In genomic region chr7:122605929-122606328, GRCh38 we compare ENCODE assay signal across 33 cellular contexts.
DNase-seq lines count a peak whose midpoint lies in the region; ATAC-seq, FAIRE-seq and TF ChIP-seq lines count a peak whose summit lies in the region.
"Had no signal": no experiment of that assay in that cellular context is flagged by ENCODE, and none has a peak within 500 bp of the region (broad histone marks: within the 10 kb centered on the region; RNA-seq: fewer than 3 reads in every experiment).

No MANE protein-coding gene starts in this region.

- DNase-seq in HepG2 (ENCODE audit: low spot score) (no peak), right lobe of liver (no peak), GM12878 (ENCODE audit: low read depth, low spot score) (no peak), K562 (ENCODE audit: extremely low read depth in 1 of 4, low spot score in 3 of 4) (no peak), NCI-H146 treated with DMSO at 0.1 percent for 48 hours (lab: John Stamatoyannopoulos, UW; ENCODE audit: unreplicated experiment) (no peak)
- DNase-seq: 8988T; ACHN; AML-193; BE2C; C1 segment of cervical spinal cord; Caco-2; Calu3; CD4-positive, alpha-beta memory T cell; CD4-positive, alpha-beta T cell; CD4-positive, CD25-positive, alpha-beta regulatory T cell; CD8-positive, alpha-beta memory T cell; CD8-positive, alpha-beta T cell; COR-L47; DMS 273 treated with DMSO at 0.1 percent for 48 hours; DMS153; DMS53; DMS79; DMS79 treated with DMSO at 0.1 percent for 48 hours; DND-41; EL had no signal

- H3K9me3 ChIP-seq in HepG2 (ENCODE audit: low read length) (no peaks in the 10 kb centered on the region), right lobe of liver (no peaks in the 10 kb centered on the region), GM12878 (replicated peaks; ENCODE audit: control insufficient read depth, insufficient read depth, low read length) (no peaks in the 10 kb centered on the region), K562 (replicated peaks; ENCODE audit: control insufficient read depth, insufficient read depth, low read depth, low read length) (no peaks in the 10 kb centered on the region)
- H3K9me3 ChIP-seq: A549; BE2C; BLaER1; BLaER1 treated with 17β-estradiol and CSF1 and Interleukin-3, amounts not matched to agents 10 nM and 100 nM; Caco-2 had no signal

- WGBS in HepG2 (ENCODE audit: low lambda C conversion rate), result 96% methylated on average over 2 of the region's 2 CpGs
- 92% methylated on average over 2 of the region's 2 CpGs for WGBS in right lobe of liver (ENCODE audit: insufficient coverage, low coverage, low lambda C conversion rate, missing lambda C conversion rate)
- WGBS in GM12878 (ENCODE audit: insufficient coverage, insufficient replicate concordance, low lambda C conversion rate, missing lambda C conversion rate), result 42% methylated on average over 2 of the region's 2 CpGs
- 4% methylated on average over 2 of the region's 2 CpGs for WGBS in K562 (ENCODE audit: insufficient coverage, low coverage, missing lambda C conversion rate)

- H3K9ac ChIP-seq in HepG2 (ENCODE audit: insufficient read depth, low read depth, low read length), result no peak overlapping the region
- no peak overlapping the region for H3K9ac ChIP-seq in GM12878 (ENCODE audit: control insufficient read depth, insufficient read depth, low read length)
- H3K9ac ChIP-seq in K562 (ENCODE audit: insufficient read depth in 1 of 2, low read depth in 2 of 2, low read length in 2 of 2), result no peak overlapping the region
- H3K9ac ChIP-seq: BLaER1; BLaER1 treated with 17β-estradiol and CSF1 and Interleukin-3, amounts not matched to agents 10 nM and 100 nM had no signal

- RAD21 ChIA-PET in GM12878 (lab: Charles Lee; ENCODE audit: unreplicated experiment), result interaction anchor here (1.0 kb wide), 1 partner anchor 28 kb away, joined by 3 read pairs; no protein-coding TSS in a partner anchor

- TF ChIP-seq CTCF in HepG2 (CRISPR knock-in tag; IDR thresholded peaks at IDR 0.05) (no peak), right lobe of liver (IDR thresholded peaks at IDR 0.05) (no peak), GM12878 (IDR thresholded peaks at IDR 0.05 in 2 of 3, conservative IDR thresholded peaks at IDR 0.05 in 1 of 3; ENCODE audit: control insufficient read depth in 2 of 3, extremely low read depth in 1 of 3, insufficient read depth in 1 of 3, low read depth in 3 of 3, low read length in 3 of 3) (no peak), K562 (IDR thresholded peaks at IDR 0.05 in 2 of 3, conservative IDR thresholded peaks at IDR 0.05 in 1 of 3; ENCODE audit: insufficient read depth in 2 of 3, low read depth in 1 of 3, low read length in 3 of 3) (no peak)

- H4K20me1 ChIP-seq in HepG2 (ENCODE audit: insufficient read depth, low read length) (no peaks in the 10 kb centered on the region), GM12878 (ENCODE audit: control insufficient read depth, insufficient read depth) (no peaks in the 10 kb centered on the region), K562 (replicated peaks; ENCODE audit: control insufficient read depth, insufficient read depth, low read length) (no peaks in the 10 kb centered on the region)
- H4K20me1 ChIP-seq: BLaER1; BLaER1 treated with 17β-estradiol and CSF1 and Interleukin-3, amounts not matched to agents 10 nM and 100 nM had no signal

- H3K9me1 ChIP-seq in K562 (ENCODE audit: control insufficient read depth, insufficient read depth, low read length), result no peaks in the 10 kb centered on the region

- intact Hi-C loops in HepG2 (cut with micrococcal nuclease; ENCODE audit: unreplicated experiment) (no loop called here), right lobe of liver (cut with DNase I) (no loop called here), GM12878 (cut with micrococcal nuclease; ENCODE audit: unreplicated experiment) (no loop called here), K562 (cut with micrococcal nuclease) (no loop called here)

- H3K4me2 ChIP-seq in HepG2 (ENCODE audit: low read depth, low read length) (no peak overlapping the region), GM12878 (ENCODE audit: control insufficient read depth, insufficient read depth) (no peak overlapping the region), K562 (ENCODE audit: insufficient read depth, low read length) (no peak overlapping the region)
- H3K4me2 ChIP-seq: A549; BLaER1; BLaER1 treated with 17β-estradiol and CSF1 and Interleukin-3, amounts not matched to agents 10 nM and 100 nM had no signal

- BruUV-seq in HepG2 (replicated peaks; lab: Mats Ljungman, UMichigan) (no TSS peak), GM12878 (replicated peaks; lab: Mats Ljungman, UMichigan) (no TSS peak), K562 (replicated peaks; lab: Mats Ljungman, UMichigan) (no TSS peak)

- no peak for TF ChIP-seq RAD21 in HepG2 (CRISPR knock-in tag; IDR thresholded peaks at IDR 0.05)
- TF ChIP-seq RAD21 in GM12878 (IDR thresholded peaks at IDR 0.05; ENCODE audit: insufficient read depth, low read depth, low read length), result no peak
- TF ChIP-seq RAD21 in K562 (CRISPR knock-in tag; conservative IDR thresholded peaks at IDR 0.05 in 1 of 2, IDR thresholded peaks at IDR 0.05 in 1 of 2), result no peak

- FAIRE-seq in HepG2 (lab: Jason Lieb, UNC) (no peak), GM12878 (lab: Jason Lieb, UNC) (no peak), K562 (lab: Jason Lieb, UNC) (no peak)
- FAIRE-seq: A204.1, A549, D721Med had no signal

- H3K27ac ChIP-seq in HepG2 (ENCODE audit: extremely low read length, insufficient read depth, low read length) (no peak overlapping the region), right lobe of liver (no peak overlapping the region), GM12878 (ENCODE audit: control insufficient read depth, insufficient read depth) (no peak overlapping the region), K562 (ENCODE audit: extremely low read depth, low read depth, low read length) (no peak overlapping the region)
- H3K27ac ChIP-seq: 22Rv1; A549; BLaER1; BLaER1 treated with 17β-estradiol and CSF1 and Interleukin-3, amounts not matched to agents 10 nM and 100 nM; C4-2B had no signal

- SMC1A ChIA-PET in GM12878 (lab: Charles Lee; ENCODE audit: uncharacterized antibody, unreplicated experiment), result interaction anchor here (3.1 kb wide), 1 partner anchor 11 kb away, joined by 11 read pairs; no protein-coding TSS in a partner anchor

- POLR2A ChIA-PET in HepG2 (lab: Yijun Ruan, JAX) (no interaction called here), GM12878 (lab: Charles Lee) (no interaction called here), K562 (lab: Yijun Ruan, JAX) (no interaction called here)

- H3K4me1 ChIP-seq in HepG2 (ENCODE audit: insufficient read depth, low read length) (peaks cover 2% of the 10 kb centered on the region), right lobe of liver (peaks cover 0 to 4% (median 0%) of the 10 kb centered on the region in 4 donors), GM12878 (ENCODE audit: control insufficient read depth, insufficient read depth, low read length) (no peaks in the 10 kb centered on the region), K562 (replicated peaks in 1 of 2; ENCODE audit: control insufficient read depth in 2 of 2, insufficient read depth in 2 of 2, low read length in 2 of 2) (no peaks in the 10 kb centered on the region)
- H3K4me1 ChIP-seq: A549; BE2C; BLaER1; BLaER1 treated with 17β-estradiol and CSF1 and Interleukin-3, amounts not matched to agents 10 nM and 100 nM; Caco-2 had no signal

- in situ Hi-C loops in HepG2 (cut with HindIII; ENCODE audit: extremely low pct_ligation_motif_present, low pct_unique_long_range_greater_than_20kb) (no loop called here), GM12878 (cut with MboI) (no loop called here), K562 (cut with MboI) (no loop called here)

- CTCF ChIA-PET in HepG2 (lab: Yijun Ruan, JAX; ENCODE audit: low intra/inter-chr PET ratio, low total read pairs), result no interaction called here
- CTCF ChIA-PET in GM12878 (lab: Yijun Ruan, JAX), result interaction anchor here (1.0 to 3.8 kb wide), 2 partner anchors 12 to 55 kb away, joined by 3 to 16 read pairs; no protein-coding TSS in a partner anchor
- CTCF ChIA-PET in K562 (lab: Yijun Ruan, JAX; ENCODE audit: low intra/inter-chr PET ratio), result no interaction called here

- H3K27me3 ChIP-seq in HepG2 (ENCODE audit: control insufficient read depth in 1 of 2, insufficient read depth in 2 of 2, low read length in 2 of 2) (no peaks in the 10 kb centered on the region), right lobe of liver (no peaks in the 10 kb centered on the region), GM12878 (replicated peaks in 1 of 2; ENCODE audit: control insufficient read depth in 2 of 2, insufficient read depth in 2 of 2, low read length in 1 of 2) (no peaks in the 10 kb centered on the region), K562 (ENCODE audit: control insufficient read depth in 2 of 2, insufficient read depth in 2 of 2, low read length in 2 of 2) (no peaks in the 10 kb centered on the region)
- H3K27me3 ChIP-seq: BE2C; BLaER1; BLaER1 treated with 17β-estradiol and CSF1 and Interleukin-3, amounts not matched to agents 10 nM and 100 nM had no signal

- TF ChIP-seq EP300 in HepG2 (IDR thresholded peaks at IDR 0.05; ENCODE audit: low read depth in 2 of 2, low read length in 2 of 2) (no peak), HepG2 (CRISPR knock-in tag; IDR thresholded peaks at IDR 0.05; ENCODE audit: borderline replicate concordance) (no peak), GM12878 (IDR thresholded peaks at IDR 0.05; ENCODE audit: borderline replicate concordance in 1 of 2, control insufficient read depth in 1 of 2, low read depth in 2 of 2, low read length in 2 of 2) (no peak), K562 (IDR thresholded peaks at IDR 0.05; ENCODE audit: low read length) (no peak)

- H3K36me3 ChIP-seq in HepG2 (replicated peaks in 1 of 2; ENCODE audit: control insufficient read depth in 1 of 2, insufficient read depth in 2 of 2, low read length in 2 of 2), result peaks cover 1 to 3% of the 10 kb centered on the region in 2 experiments; a peak in 2 of 5 replicates
- no peaks in the 10 kb centered on the region for H3K36me3 ChIP-seq in right lobe of liver
- H3K36me3 ChIP-seq in GM12878 (ENCODE audit: control insufficient read depth in 2 of 2, insufficient read depth in 2 of 2, low read length in 1 of 2), result no peaks in the 10 kb centered on the region
- no peaks in the 10 kb centered on the region for H3K36me3 ChIP-seq in K562 (ENCODE audit: control insufficient read depth, insufficient read depth, low read length)
- H3K36me3 ChIP-seq: BE2C; BLaER1; BLaER1 treated with 17β-estradiol and CSF1 and Interleukin-3, amounts not matched to agents 10 nM and 100 nM had no signal

- ATAC-seq in HepG2 (no peak), right lobe of liver (no peak), GM12878 (no peak), K562 (no peak), HG03280 (IDR thresholded peaks at IDR 0.05; ENCODE audit: unreplicated experiment) (no peak)
- ATAC-seq: A549; CD8-positive, alpha-beta T cell had no signal

- H2AFZ ChIP-seq in HepG2 (ENCODE audit: low read length) (no peak overlapping the region), GM12878 (ENCODE audit: control insufficient read depth, low read depth, low read length) (no peak overlapping the region), K562 (ENCODE audit: low read depth, low read length) (no peak overlapping the region)

- TF ChIP-seq POLR2A in HepG2 (IDR thresholded peaks at IDR 0.05; ENCODE audit: insufficient read depth in 1 of 2, low read depth in 2 of 2, low read length in 2 of 2), result no peak
- TF ChIP-seq POLR2A in right lobe of liver (IDR thresholded peaks at IDR 0.05), result no peak
- TF ChIP-seq POLR2A in GM12878 (IDR thresholded peaks at IDR 0.05; ENCODE audit: low read depth, low read length), result no peak
- TF ChIP-seq POLR2A in K562 (conservative IDR thresholded peaks at IDR 0.05), result no peak

- H3K79me2 ChIP-seq in HepG2 (ENCODE audit: insufficient read depth, low read length), result no peaks in the 10 kb centered on the region
- no peaks in the 10 kb centered on the region for H3K79me2 ChIP-seq in GM12878 (ENCODE audit: control insufficient read depth, insufficient read depth, low read length)
- no peaks in the 10 kb centered on the region for H3K79me2 ChIP-seq in K562 (ENCODE audit: control insufficient read depth, insufficient read depth, low read length)

- H3K4me3 ChIP-seq in HepG2 (replicated peaks in 1 of 3; ENCODE audit: insufficient read depth in 1 of 3, low read depth in 2 of 3, low read length in 3 of 3) (no peak overlapping the region), right lobe of liver (no peak overlapping the region), GM12878 (no peak overlapping the region), K562 (no peak overlapping the region)
- H3K4me3 ChIP-seq: A549; BLaER1; BLaER1 treated with 17β-estradiol and CSF1 and Interleukin-3, amounts not matched to agents 10 nM and 100 nM had no signal

Comparison
In these comparisons a context has a peak if more than half of its experiments do, and no peak if none do; other contexts are left out.
1. Of the 241 proteins assayed by ChIP-seq in both HepG2 and K562: peak only in HepG2: CEBPB; only in K562: none; in both: none; in neither: 238; mixed calls (peak in some experiments, not most) for 2.